Comparison of ENCODE assay signal across 18 cellular contexts in the genomic region with DNA sequence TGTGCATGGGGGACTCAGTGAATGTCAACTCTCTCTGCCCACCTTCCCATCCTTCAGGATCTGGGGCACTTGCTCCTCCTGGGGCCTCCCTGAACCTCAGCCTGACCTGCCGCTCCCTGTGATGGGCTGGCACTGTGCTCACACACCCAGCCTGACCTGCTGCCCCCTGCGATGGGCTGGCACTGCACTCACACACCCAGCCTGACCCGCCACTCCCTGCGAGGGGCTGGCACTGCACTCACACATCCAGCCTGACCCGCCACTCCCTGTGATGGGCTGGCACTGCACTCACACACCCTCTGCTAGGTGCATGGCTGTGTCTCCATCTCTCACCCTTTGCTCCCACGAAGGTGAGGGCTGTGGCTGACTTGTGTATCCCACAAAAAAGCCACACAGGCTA.
A peak's percentile ranks its signal among the peaks of the same experiment; 100 is the strongest.
DNase-seq lines count a peak whose midpoint lies in the region; ATAC-seq, FAIRE-seq and TF ChIP-seq lines count a peak whose summit lies in the region.
"Had no signal": no experiment of that assay in that cellular context is flagged by ENCODE, and none has a peak within 500 bp of the region (broad histone marks: within the 10 kb centered on the region; RNA-seq: fewer than 3 reads in every experiment).

No MANE protein-coding gene starts in this region.

- no peak for DNase-seq in HepG2 (ENCODE audit: low spot score)
- DNase-seq in right lobe of liver = no peak
- peak in 1 of 3 donors; percentile 48 for DNase-seq in mucosa of descending colon
- DNase-seq in gastrocnemius medialis = no peak
- DNase-seq in natural killer cell = no peak
- DNase-seq in left cardiac atrium = no peak
- DNase-seq in caudate nucleus (lab: John Stamatoyannopoulos, UW) = no peak
- DNase-seq: 8988T; CD4-positive, alpha-beta memory T cell; DMS153; DMS79; GDM1; GOT3 had no signal

- no peaks in the 10 kb centered on the region for H3K79me2 ChIP-seq in HepG2 (ENCODE audit: insufficient read depth, low read length)

- H3K9ac ChIP-seq in HepG2 (ENCODE audit: insufficient read depth, low read depth, low read length) = no peak overlapping the region
- H3K9ac ChIP-seq: BLaER1 had no signal

- intact Hi-C loops in HepG2 (cut with micrococcal nuclease; ENCODE audit: unreplicated experiment) (no loop called here), right lobe of liver (cut with DNase I) (loop anchor here in 1 of 2 donors (10.0 kb wide), 1 partner anchor 100 kb away; the partner anchor contains the start of gene ABLIM2), mucosa of descending colon (cut with DNase I, micrococcal nuclease) (no loop called here), gastrocnemius medialis (cut with DNase I; ENCODE audit: low total_unique reads) (no loop called here), natural killer cell (cut with micrococcal nuclease) (no loop called here), left cardiac atrium (cut with DNase I) (no loop called here)

- TF ChIP-seq RAD21 in HepG2 (CRISPR knock-in tag; IDR thresholded peaks at IDR 0.05) = no peak

- H3K4me2 ChIP-seq in HepG2 (ENCODE audit: low read depth, low read length) = no peak overlapping the region

- H3K27ac ChIP-seq in HepG2 (ENCODE audit: extremely low read length, insufficient read depth, low read length) (no peak overlapping the region), right lobe of liver (no peak overlapping the region), gastrocnemius medialis (peak overlapping the region; percentile 82 to 92 (median 86)), caudate nucleus (ENCODE audit: low read depth, low read length) (no peak overlapping the region)
- H3K27ac ChIP-seq: BLaER1 had no signal

- H3K4me3 ChIP-seq in HepG2 (replicated peaks in 1 of 3; ENCODE audit: insufficient read depth in 1 of 3, low read depth in 2 of 3, low read length in 3 of 3) = no peak overlapping the region
- no peak overlapping the region for H3K4me3 ChIP-seq in right lobe of liver
- no peak overlapping the region for H3K4me3 ChIP-seq in mucosa of descending colon
- H3K4me3 ChIP-seq in gastrocnemius medialis = no peak overlapping the region
- H3K4me3 ChIP-seq: HAP-1 had no signal

- H3K36me3 Mint-ChIP-seq in natural killer cell = no peaks in the 10 kb centered on the region
- H3K36me3 Mint-ChIP-seq: CD14-positive monocyte had no signal

- FAIRE-seq in HepG2 (lab: Jason Lieb, UNC) = no peak
- FAIRE-seq: GM12892, GM18507 had no signal

- peaks cover 81% of the 10 kb centered on the region for H3K4me1 ChIP-seq in HepG2 (ENCODE audit: insufficient read depth, low read length)
- peaks cover 0 to 7% (median 3%) of the 10 kb centered on the region in 4 donors for H3K4me1 ChIP-seq in right lobe of liver
- peaks cover 4% of the 10 kb centered on the region for H3K4me1 ChIP-seq in mucosa of descending colon (ENCODE audit: low read depth)
- H3K4me1 ChIP-seq in gastrocnemius medialis = peaks cover 40 to 41% of the 10 kb centered on the region in 2 donors

- H3K9me3 ChIP-seq in HepG2 (ENCODE audit: low read length) (no peaks in the 10 kb centered on the region), right lobe of liver (no peaks in the 10 kb centered on the region), mucosa of descending colon (peaks cover 5% of the 10 kb centered on the region), gastrocnemius medialis (no peaks in the 10 kb centered on the region)

- H3K36me3 ChIP-seq in HepG2 (replicated peaks in 1 of 2; ENCODE audit: control insufficient read depth in 1 of 2, insufficient read depth in 2 of 2, low read length in 2 of 2) (no peaks in the 10 kb centered on the region), right lobe of liver (no peaks in the 10 kb centered on the region), mucosa of descending colon (ENCODE audit: low read depth) (no peaks in the 10 kb centered on the region), gastrocnemius medialis (peaks cover 0 to 65% of the 10 kb centered on the region in 2 donors)
- H3K36me3 ChIP-seq: HAP-1 had no signal

- TF ChIP-seq EP300 in HepG2 (IDR thresholded peaks at IDR 0.05; ENCODE audit: low read depth in 2 of 2, low read length in 2 of 2) (no peak), HepG2 (CRISPR knock-in tag; IDR thresholded peaks at IDR 0.05; ENCODE audit: borderline replicate concordance) (no peak)

- H2AFZ ChIP-seq in HepG2 (ENCODE audit: low read length) = no peak overlapping the region

- CTCF ChIA-PET in HepG2 (lab: Yijun Ruan, JAX; ENCODE audit: low intra/inter-chr PET ratio, low total read pairs) = no interaction called here

- peaks cover 3 to 6% of the 10 kb centered on the region in 2 donors for H3K27me3 Mint-ChIP-seq in natural killer cell (ENCODE audit: low read depth in 2 of 2)
- H3K27me3 Mint-ChIP-seq: CD4-positive, alpha-beta memory T cell had no signal

- H3K27me3 ChIP-seq in HepG2 (ENCODE audit: control insufficient read depth in 1 of 2, insufficient read depth in 2 of 2, low read length in 2 of 2) (0 out of 5 replicates have a peak, but pooled peaks cover 0 to 4% of the 10 kb centered on the region in 2 experiments), right lobe of liver (no peaks in the 10 kb centered on the region), gastrocnemius medialis (no peaks in the 10 kb centered on the region)
- H3K27me3 ChIP-seq: BLaER1 had no signal

- no peaks in the 10 kb centered on the region for H3K9me3 Mint-ChIP-seq in natural killer cell

- no TSS peak for BruUV-seq in HepG2 (replicated peaks; lab: Mats Ljungman, UMichigan)

- POLR2A ChIA-PET in HepG2 (lab: Yijun Ruan, JAX) = no interaction called here

- ATAC-seq in HepG2 = no peak
- ATAC-seq in right lobe of liver = no peak
- peak; percentile 74 for ATAC-seq in mucosa of descending colon
- no peak for ATAC-seq in gastrocnemius medialis
- no peak for ATAC-seq in natural killer cell
- no peak for ATAC-seq in left cardiac atrium

- H4K20me1 ChIP-seq in HepG2 (ENCODE audit: insufficient read depth, low read length) = no peaks in the 10 kb centered on the region
- H4K20me1 ChIP-seq: BLaER1 had no signal

- no peak overlapping the region for H3K4me3 Mint-ChIP-seq in natural killer cell
- H3K4me3 Mint-ChIP-seq: CD14-positive monocyte; CD4-positive, alpha-beta memory T cell had no signal

- no peak for TF ChIP-seq CTCF in HepG2 (CRISPR knock-in tag; IDR thresholded peaks at IDR 0.05)
- no peak for TF ChIP-seq CTCF in right lobe of liver (IDR thresholded peaks at IDR 0.05)
- no peak for TF ChIP-seq CTCF in mucosa of descending colon (IDR thresholded peaks at IDR 0.05)
- TF ChIP-seq CTCF in gastrocnemius medialis (IDR thresholded peaks at IDR 0.05 in 4 of 5, conservative IDR thresholded peaks at IDR 0.05 in 1 of 5) = no peak
- TF ChIP-seq CTCF in natural killer cell (IDR thresholded peaks at IDR 0.05) = no peak

- H3K4me1 Mint-ChIP-seq in natural killer cell = no peaks in the 10 kb centered on the region
- H3K4me1 Mint-ChIP-seq: CD14-positive monocyte; CD4-positive, alpha-beta memory T cell had no signal

- no peak overlapping the region for H3K27ac Mint-ChIP-seq in natural killer cell
- H3K27ac Mint-ChIP-seq: CD14-positive monocyte; CD4-positive, alpha-beta memory T cell had no signal

- in situ Hi-C loops in HepG2 (cut with HindIII; ENCODE audit: extremely low pct_ligation_motif_present, low pct_unique_long_range_greater_than_20kb) (no loop called here), gastrocnemius medialis (cut with MboI; ENCODE audit: low sequenced_read_pairs in 4 of 4) (no loop called here)

- TF ChIP-seq POLR2A in HepG2 (IDR thresholded peaks at IDR 0.05; ENCODE audit: insufficient read depth in 1 of 2, low read depth in 2 of 2, low read length in 2 of 2) (no peak), right lobe of liver (IDR thresholded peaks at IDR 0.05) (no peak), gastrocnemius medialis (IDR thresholded peaks at IDR 0.05) (no peak)

- WGBS in HepG2 (ENCODE audit: low lambda C conversion rate) = 78% methylated on average over 5 of the region's 6 CpGs
- WGBS in right lobe of liver (ENCODE audit: insufficient coverage, low coverage, low lambda C conversion rate, missing lambda C conversion rate) = 89% methylated on average over 1 of the region's 6 CpGs

TF ChIP-seq in HepG2, 621 proteins besides CTCF, POLR2A, EP300 and RAD21:
- TF ChIP-seq NFE2L1 (CRISPR knock-in tag; IDR thresholded peaks at IDR 0.05; ENCODE audit: borderline replicate concordance) = no peak
- 0 out of 2 replicates have a peak, but pooled peaks have one; percentile 27 for TF ChIP-seq HNRNPL (IDR thresholded peaks at IDR 0.05; ENCODE audit: low read depth, low read length)

Comparison
In these comparisons a context has a peak if more than half of its experiments do, and no peak if none do; other contexts are left out.
1. H3K27ac ChIP-seq: peak in gastrocnemius medialis (4 of 4); none in HepG2 (single experiment), right lobe of liver (0 of 3) and caudate nucleus (single experiment).